19 cellular contexts compared by ENCODE assay signal in genomic region chr14:98103705-98104104, GRCh38.
DNase-seq lines count a peak whose midpoint lies in the region; ATAC-seq and TF ChIP-seq lines count a peak whose summit lies in the region.
"Had no signal": no experiment of that assay in that cellular context is flagged by ENCODE, and none has a peak within 500 bp of the region (broad histone marks: within the 10 kb centered on the region; RNA-seq: fewer than 3 reads in every experiment).

No MANE protein-coding gene starts in this region.

- POLR2A ChIA-PET in activated CD4-positive, alpha-beta T cell treated with anti-CD3 and anti-CD28 coated beads for 36 hours (lab: Charles Lee): no interaction called here
- POLR2A ChIA-PET in T-cell (lab: Charles Lee): interaction anchor here in 1 of 2 donors (0.5 kb wide), 1 partner anchor 1165 kb away, joined by 5 read pairs; no protein-coding TSS in a partner anchor

- no peaks in the 10 kb centered on the region for H3K27me3 Mint-ChIP-seq in activated CD4-positive, alpha-beta T cell treated with anti-CD3 and anti-CD28 coated beads for 36 hours
- no peaks in the 10 kb centered on the region for H3K27me3 Mint-ChIP-seq in T-cell

- intact Hi-C loops in activated CD4-positive, alpha-beta T cell treated with anti-CD3 and anti-CD28 coated beads for 36 hours (cut with DNase I, micrococcal nuclease): loop anchor here in 1 of 2 experiments (5.0 kb wide), 1 partner anchor 646 kb away; no protein-coding TSS in a partner anchor
- intact Hi-C loops in mammary epithelial cell (cut with micrococcal nuclease): no loop called here

- H3K27ac ChIP-seq in mammary epithelial cell (ENCODE audit: insufficient read depth, low read depth, low read length): no peak overlapping the region
- H3K27ac ChIP-seq in SJCRH30: no peak overlapping the region
- H3K27ac ChIP-seq: BLaER1 treated with 17β-estradiol and CSF1 and Interleukin-3, amounts not matched to agents 10 nM and 100 nM; Peyer's patch had no signal

- CTCF ChIA-PET in activated CD4-positive, alpha-beta T cell treated with anti-CD3 and anti-CD28 coated beads for 36 hours (lab: Charles Lee): interaction anchor here (0.6 kb wide), 1 partner anchor 10 kb away, joined by 3 read pairs; no protein-coding TSS in a partner anchor
- CTCF ChIA-PET in T-cell (lab: Charles Lee) (interaction anchor here (0.5 to 0.6 kb wide), 3 partner anchors 564 to 1158 kb away, joined by 3 to 4 read pairs (median 3); no protein-coding TSS in a partner anchor), mammary epithelial cell (lab: Charles Lee; ENCODE audit: low non-redundant PET) (no interaction called here)

- in situ Hi-C loops in mammary epithelial cell (cut with MboI; ENCODE audit: low sequenced_read_pairs in 2 of 2): no loop called here

- dilution Hi-C loops in mammary epithelial cell (cut with HindIII; ENCODE audit: low sequenced_read_pairs): no loop called here

- H3K4me2 ChIP-seq in mammary epithelial cell (ENCODE audit: insufficient read depth, low read depth, low read length): no peak overlapping the region
- H3K4me2 ChIP-seq: BLaER1 treated with 17β-estradiol and CSF1 and Interleukin-3, amounts not matched to agents 10 nM and 100 nM had no signal

- no peak overlapping the region for H3K4me3 Mint-ChIP-seq in activated CD4-positive, alpha-beta T cell treated with anti-CD3 and anti-CD28 coated beads for 36 hours
- H3K4me3 Mint-ChIP-seq in T-cell: no peak overlapping the region

- H3K79me2 ChIP-seq in mammary epithelial cell (ENCODE audit: insufficient read depth, low read length): no peaks in the 10 kb centered on the region

- no peak overlapping the region for H3K9ac ChIP-seq in mammary epithelial cell (ENCODE audit: insufficient read depth, low read length)
- H3K9ac ChIP-seq: BLaER1 treated with 17β-estradiol and CSF1 and Interleukin-3, amounts not matched to agents 10 nM and 100 nM had no signal

- H3K27me3 ChIP-seq in mammary epithelial cell (ENCODE audit: insufficient read depth, low read length) (no peaks in the 10 kb centered on the region), SJCRH30 (no peaks in the 10 kb centered on the region)
- H3K27me3 ChIP-seq: BLaER1 treated with 17β-estradiol and CSF1 and Interleukin-3, amounts not matched to agents 10 nM and 100 nM; Peyer's patch had no signal

- no TSS peak for BruUV-seq in mammary epithelial cell (replicated peaks; lab: Mats Ljungman, UMichigan)

- no peak for TF ChIP-seq CTCF in mammary epithelial cell (conservative IDR thresholded peaks at IDR 0.05 in 1 of 2, IDR thresholded peaks at IDR 0.05 in 1 of 2; ENCODE audit: extremely low read depth in 1 of 2, insufficient read depth in 1 of 2, low read depth in 1 of 2, low read length in 2 of 2)

- H2AFZ ChIP-seq in mammary epithelial cell (ENCODE audit: low read depth, low read length): no peak overlapping the region

- H3K4me1 ChIP-seq in mammary epithelial cell (ENCODE audit: insufficient read depth, low read length): no peaks in the 10 kb centered on the region
- H3K4me1 ChIP-seq in SJCRH30: no peaks in the 10 kb centered on the region
- H3K4me1 ChIP-seq: BLaER1 treated with 17β-estradiol and CSF1 and Interleukin-3, amounts not matched to agents 10 nM and 100 nM; HAP-1; Peyer's patch had no signal

- peaks cover 3% of the 10 kb centered on the region for H3K36me3 Mint-ChIP-seq in activated CD4-positive, alpha-beta T cell treated with anti-CD3 and anti-CD28 coated beads for 36 hours (ENCODE audit: low read depth)
- H3K36me3 Mint-ChIP-seq in T-cell: no peaks in the 10 kb centered on the region

- 91% methylated on average over 2 of the region's 2 CpGs for WGBS in mammary epithelial cell (ENCODE audit: low coverage, missing lambda C conversion rate)

- H4K20me1 ChIP-seq in mammary epithelial cell (ENCODE audit: insufficient read depth, low read length): no peaks in the 10 kb centered on the region
- H4K20me1 ChIP-seq: BLaER1 treated with 17β-estradiol and CSF1 and Interleukin-3, amounts not matched to agents 10 nM and 100 nM had no signal

- no peak overlapping the region for H3K4me3 ChIP-seq in mammary epithelial cell (replicated peaks in 1 of 3; ENCODE audit: insufficient read depth in 1 of 3, low read depth in 2 of 3, low read length in 3 of 3)
- no peak overlapping the region for H3K4me3 ChIP-seq in SJCRH30
- H3K4me3 ChIP-seq: BLaER1 treated with 17β-estradiol and CSF1 and Interleukin-3, amounts not matched to agents 10 nM and 100 nM; GM12878; HAP-1; Peyer's patch had no signal

- H3K36me3 ChIP-seq in mammary epithelial cell (ENCODE audit: insufficient read depth, low read length) (no peaks in the 10 kb centered on the region), SJCRH30 (no peaks in the 10 kb centered on the region)
- H3K36me3 ChIP-seq: BLaER1 treated with 17β-estradiol and CSF1 and Interleukin-3, amounts not matched to agents 10 nM and 100 nM; HAP-1; Peyer's patch had no signal

- no peaks in the 10 kb centered on the region for H3K9me3 ChIP-seq in mammary epithelial cell (replicated peaks; ENCODE audit: insufficient read depth, low read length)
- no peaks in the 10 kb centered on the region for H3K9me3 ChIP-seq in SJCRH30 (replicated peaks)
- H3K9me3 ChIP-seq: BLaER1 treated with 17β-estradiol and CSF1 and Interleukin-3, amounts not matched to agents 10 nM and 100 nM; HAP-1; Peyer's patch had no signal

- H3K9me3 Mint-ChIP-seq in activated CD4-positive, alpha-beta T cell treated with anti-CD3 and anti-CD28 coated beads for 36 hours (ENCODE audit: low read depth): peaks cover 10% of the 10 kb centered on the region
- peaks cover 0 to 3% (median 0%) of the 10 kb centered on the region in 3 donors for H3K9me3 Mint-ChIP-seq in T-cell

- DNase-seq in activated CD4-positive, alpha-beta T cell treated with anti-CD3 and anti-CD28 coated beads for 36 hours: peak; percentile 27
- no peak for DNase-seq in activated CD4-positive, alpha-beta T cell treated with anti-CD3 and anti-CD28 coated beads for 48 hours
- peak; percentile 6 for DNase-seq in stimulated activated CD8-positive, alpha-beta memory T cell treated with anti-CD3 and anti-CD28 coated beads, Interleukin-15, amount 100 ng/mL, for 1 hour (ENCODE audit: low read depth)
- no peak for DNase-seq in stimulated activated CD8-positive, alpha-beta memory T cell treated with anti-CD3 and anti-CD28 coated beads, Interleukin-4, amount 100 ng/mL, for 48 hours
- peak in 31 of 34 experiments; percentile 12 to 79 (median 51) for DNase-seq in T-cell
- DNase-seq in cerebellar nuclear complex (lab: John Stamatoyannopoulos, UW): no peak
- DNase-seq in mammary epithelial cell: no peak
- no peak for DNase-seq in SJCRH30
- DNase-seq: 8988T, Calu3, NCI-H1417, NCI-H1930, NCI-H2171 treated with DMSO at 0.1 percent for 48 hours, Peyer's patch, Right ventricle myocardium superior had no signal

- H3K4me1 Mint-ChIP-seq in activated CD4-positive, alpha-beta T cell treated with anti-CD3 and anti-CD28 coated beads for 36 hours: peaks cover 52% of the 10 kb centered on the region
- peaks cover 24 to 40% (median 40%) of the 10 kb centered on the region in 3 donors for H3K4me1 Mint-ChIP-seq in T-cell

- no peak for ATAC-seq in activated CD4-positive, alpha-beta T cell treated with anti-CD3 and anti-CD28 coated beads for 36 hours
- peak; percentile 52 to 98 (median 76) for ATAC-seq in T-cell (replicated peaks in 1 of 4)
- ATAC-seq: GM12878, HepG2 had no signal

- no peak overlapping the region for H3K27ac Mint-ChIP-seq in activated CD4-positive, alpha-beta T cell treated with anti-CD3 and anti-CD28 coated beads for 36 hours
- peak overlapping the region in 1 of 2 donors; percentile 42 for H3K27ac Mint-ChIP-seq in T-cell

Comparison
In these comparisons a context has a peak if more than half of its experiments do, and no peak if none do; other contexts are left out.
1. DNase-seq: peak in activated CD4-positive, alpha-beta T cell treated with anti-CD3 and anti-CD28 coated beads for 36 hours (single experiment), stimulated activated CD8-positive, alpha-beta memory T cell treated with anti-CD3 and anti-CD28 coated beads, Interleukin-15, amount 100 ng/mL, for 1 hour (single experiment) and T-cell (31 of 34); none in activated CD4-positive, alpha-beta T cell treated with anti-CD3 and anti-CD28 coated beads for 48 hours (single experiment), stimulated activated CD8-positive, alpha-beta memory T cell treated with anti-CD3 and anti-CD28 coated beads, Interleukin-4, amount 100 ng/mL, for 48 hours (single experiment), cerebellar nuclear complex (0 of 2), mammary epithelial cell (single experiment) and SJCRH30 (0 of 2).